17 cellular contexts compared by ENCODE assay signal in genomic region chr2:111041398-111042202, GRCh38.
DNase-seq lines count a peak whose midpoint lies in the region; TF ChIP-seq lines count a peak whose summit lies in the region.
"Had no signal": no experiment of that assay in that cellular context is flagged by ENCODE, and none has a peak within 500 bp of the region (broad histone marks: within the 10 kb centered on the region; RNA-seq: fewer than 3 reads in every experiment).

No MANE protein-coding gene starts in this region.

- H3K36me3 Mint-ChIP-seq in activated T-cell treated with anti-CD3 and anti-CD28 coated beads, Interleukin-2, amount 50 U/mL, for 24 hours (ENCODE audit: low read depth), result no peaks in the 10 kb centered on the region
- H3K36me3 Mint-ChIP-seq: CD8-positive, alpha-beta T cell had no signal

- no peaks in the 10 kb centered on the region for H3K36me3 ChIP-seq in colonic mucosa
- H3K36me3 ChIP-seq: BLaER1 treated with 17β-estradiol and CSF1 and Interleukin-3, amounts not matched to agents 10 nM and 100 nM; Peyer's patch had no signal

- H3K4me3 ChIP-seq in colonic mucosa, result no peak overlapping the region
- H3K4me3 ChIP-seq: BLaER1 treated with 17β-estradiol and CSF1 and Interleukin-3, amounts not matched to agents 10 nM and 100 nM; Peyer's patch had no signal

- H3K27me3 ChIP-seq in colonic mucosa, result no peaks in the 10 kb centered on the region
- H3K27me3 ChIP-seq: BLaER1 treated with 17β-estradiol and CSF1 and Interleukin-3, amounts not matched to agents 10 nM and 100 nM; Peyer's patch had no signal

- H3K4me1 ChIP-seq in colonic mucosa, result no peaks in the 10 kb centered on the region
- H3K4me1 ChIP-seq: Peyer's patch had no signal

- H3K27me3 Mint-ChIP-seq in activated T-cell treated with anti-CD3 and anti-CD28 coated beads, Interleukin-2, amount 50 U/mL, for 24 hours, result peaks cover 81% of the 10 kb centered on the region

- H3K9ac ChIP-seq in colonic mucosa (ENCODE audit: low read depth in 2 of 2, low read length in 2 of 2), result no peak overlapping the region
- H3K9ac ChIP-seq: BLaER1 treated with 17β-estradiol and CSF1 and Interleukin-3, amounts not matched to agents 10 nM and 100 nM had no signal

- no peak overlapping the region for H3K4me3 Mint-ChIP-seq in activated T-cell treated with anti-CD3 and anti-CD28 coated beads, Interleukin-2, amount 50 U/mL, for 24 hours
- H3K4me3 Mint-ChIP-seq: CD8-positive, alpha-beta T cell; H9 had no signal

- TF ChIP-seq CTCF in colonic mucosa (IDR thresholded peaks at IDR 0.05), result no peak

- H3K9me3 Mint-ChIP-seq in activated T-cell treated with anti-CD3 and anti-CD28 coated beads, Interleukin-2, amount 50 U/mL, for 24 hours, result peaks cover 10% of the 10 kb centered on the region
- H3K9me3 Mint-ChIP-seq: CD8-positive, alpha-beta T cell had no signal

- no peak overlapping the region for H3K27ac Mint-ChIP-seq in activated T-cell treated with anti-CD3 and anti-CD28 coated beads, Interleukin-2, amount 50 U/mL, for 24 hours

- H3K4me1 Mint-ChIP-seq in activated T-cell treated with anti-CD3 and anti-CD28 coated beads, Interleukin-2, amount 50 U/mL, for 24 hours (ENCODE audit: low read depth), result peaks cover 42% of the 10 kb centered on the region

- DNase-seq in activated T-cell treated with anti-CD3 and anti-CD28 coated beads, Interleukin-2, amount 50 U/mL, for 24 hours, result peak; percentile 25
- DNase-seq in activated T-cell treated with anti-CD3 and anti-CD28 coated beads, Interleukin-2, amount 50 U/mL, for 1 hour, result no peak
- DNase-seq in colonic mucosa (peak; percentile 7), mesenteric fat pad (ENCODE audit: low spot score) (peak; percentile 60), pons (ENCODE audit: low spot score) (no peak), amygdala (lab: John Stamatoyannopoulos, UW) (no peak), NCI-H187 (lab: John Stamatoyannopoulos, UW) (no peak)
- DNase-seq: Calu3, DND-41, H9, KG1, NCI-H1694 treated with DMSO at 0.1 percent for 48 hours, NCI-H345, NCI-H524 treated with DMSO at 0.1 percent for 48 hours had no signal

- no peaks in the 10 kb centered on the region for H3K9me3 ChIP-seq in colonic mucosa
- H3K9me3 ChIP-seq: Peyer's patch had no signal

- intact Hi-C loops in colonic mucosa (cut with DNase I), result no loop called here

- no peak overlapping the region for H3K27ac ChIP-seq in colonic mucosa
- H3K27ac ChIP-seq: BLaER1 treated with 17β-estradiol and CSF1 and Interleukin-3, amounts not matched to agents 10 nM and 100 nM; Peyer's patch had no signal

Comparison
In these comparisons a context has a peak if more than half of its experiments do, and no peak if none do; other contexts are left out.
1. DNase-seq: peak in activated T-cell treated with anti-CD3 and anti-CD28 coated beads, Interleukin-2, amount 50 U/mL, for 24 hours (single experiment), colonic mucosa (single experiment) and mesenteric fat pad (single experiment); none in activated T-cell treated with anti-CD3 and anti-CD28 coated beads, Interleukin-2, amount 50 U/mL, for 1 hour (single experiment), pons (single experiment), amygdala (0 of 56) and NCI-H187 (0 of 2).